ENCODE assay signal across 31 cellular contexts in genomic region chr10:88262591-88263234, GRCh38.
"Had no signal": no experiment of that assay in that cellular context is flagged by ENCODE, and none has a peak within 500 bp of the region (broad histone marks: within the 10 kb centered on the region; RNA-seq: fewer than 3 reads in every experiment).

No MANE protein-coding gene starts in this region.

- H3K36me3 Mint-ChIP-seq: brain had no signal

- DNase-seq: activated CD4-positive, alpha-beta T cell treated with anti-CD3 and anti-CD28 coated beads for 36 hours; activated CD4-positive, CD25-positive, alpha-beta regulatory T cell; activated CD8-positive, alpha-beta memory T cell treated with anti-CD3 and anti-CD28 coated beads, Interleukin-2, amount 10 ng/mL, durations not matched to agents 7 days and 5 days; activated CD8-positive, alpha-beta T cell treated with anti-CD3 and anti-CD28 coated beads, Interleukin-2, amount 10 ng/mL, durations not matched to agents 7 days and 5 days; activated naive CD4-positive, alpha-beta T cell treated with Interleukin-2 at 50 U/mL for 16 hours; activated naive CD8-positive, alpha-beta T cell treated with anti-CD3 and anti-CD28 coated beads, Interleukin-2, amount 10 ng/mL, durations not matched to agents 7 days and 5 days; activated T-cell treated with anti-CD3 and anti-CD28 coated beads, Interleukin-2, amount 50 U/mL, for 48 hours; cerebellar nuclear complex; colonic mucosa; effector CD8-positive, alpha-beta T cell; esophagus squamous epithelium; foreskin melanocyte; heart right ventricle; naive thymus-derived CD8-positive, alpha-beta T cell; occipital lobe; psoas muscle; stimulated activated CD4-positive, alpha-beta T cell treated with anti-CD3 and anti-CD28 coated beads, Interleukin-15, amount 100 ng/mL, for 24 hours; stimulated activated CD4-positive, alpha-beta T cell treated with anti-CD3 and anti-CD28 coated beads, Interleukin-2, amount 100 ng/mL, for 24 hours; stimulated activated naive B cell treated with anti-CD40 and anti-IgM and Interleukin-4, amounts not matched to agents 10 μg/mL and 1 μg/mL and 100 μg/mL, for 72 hours; stomach; tibial artery; upper lobe of right lung had no signal

- H3K27ac ChIP-seq: ascending aorta, cardiac muscle cell, colonic mucosa, epithelial cell of prostate, esophagus squamous epithelium, heart right ventricle, parathyroid adenoma, psoas muscle, stomach, suprapubic skin, tibial artery, upper lobe of right lung had no signal

- H3K9me3 ChIP-seq: ascending aorta, colonic mucosa, esophagus squamous epithelium, psoas muscle, stomach, suprapubic skin, tibial artery, upper lobe of right lung had no signal

- H3K4me3 Mint-ChIP-seq: activated CD4-positive, alpha-beta T cell treated with anti-CD3 and anti-CD28 coated beads for 36 hours; activated CD8-positive, alpha-beta memory T cell treated with anti-CD3 and anti-CD28 coated beads, Interleukin-2, amount 10 ng/mL, durations not matched to agents 7 days and 5 days; activated CD8-positive, alpha-beta T cell treated with anti-CD3 and anti-CD28 coated beads, Interleukin-2, amount 10 ng/mL, durations not matched to agents 7 days and 5 days; activated naive CD8-positive, alpha-beta T cell treated with anti-CD3 and anti-CD28 coated beads, Interleukin-2, amount 10 ng/mL, durations not matched to agents 7 days and 5 days; brain; naive thymus-derived CD8-positive, alpha-beta T cell; neural crest cell; stimulated activated naive B cell treated with anti-CD40 and anti-IgM and Interleukin-4, amounts not matched to agents 10 μg/mL and 1 μg/mL and 100 μg/mL, for 72 hours had no signal

- H3K4me1 ChIP-seq: colonic mucosa, parathyroid adenoma, psoas muscle, stomach, suprapubic skin, upper lobe of right lung had no signal

- H3K36me3 ChIP-seq: ascending aorta, cardiac muscle cell, colonic mucosa, esophagus squamous epithelium, heart right ventricle, stomach, suprapubic skin, tibial artery, upper lobe of right lung had no signal

- H3K9ac ChIP-seq: parathyroid adenoma had no signal

- H3K27me3 ChIP-seq: ascending aorta, cardiac muscle cell, colonic mucosa, esophagus squamous epithelium, heart right ventricle, stomach, suprapubic skin, tibial artery, upper lobe of right lung had no signal

- H3K79me2 ChIP-seq: parathyroid adenoma had no signal

- H2AFZ ChIP-seq: parathyroid adenoma had no signal

- FAIRE-seq: endometrium had no signal

- H3K4me3 ChIP-seq: ascending aorta, cardiac muscle cell, colonic mucosa, esophagus squamous epithelium, heart right ventricle, psoas muscle, stomach, suprapubic skin, tibial artery, upper lobe of right lung had no signal

- H3K27ac Mint-ChIP-seq: activated CD4-positive, alpha-beta T cell treated with anti-CD3 and anti-CD28 coated beads for 36 hours; activated CD8-positive, alpha-beta memory T cell treated with anti-CD3 and anti-CD28 coated beads, Interleukin-2, amount 10 ng/mL, durations not matched to agents 7 days and 5 days; activated CD8-positive, alpha-beta T cell treated with anti-CD3 and anti-CD28 coated beads, Interleukin-2, amount 10 ng/mL, durations not matched to agents 7 days and 5 days; activated naive CD8-positive, alpha-beta T cell treated with anti-CD3 and anti-CD28 coated beads, Interleukin-2, amount 10 ng/mL, durations not matched to agents 7 days and 5 days; activated T-helper 2 cell treated with anti-CD3 and anti-CD28 coated beads, Interferon-gamma antibody, Interleukin-2, Interleukin-4, amounts not matched to agents 10 μg/mL and 5 μg/mL and 100 μg/mL, durations not matched to agents 14 hours and 24 hours and 36 hours; brain; naive thymus-derived CD8-positive, alpha-beta T cell; stimulated activated naive B cell treated with anti-CD40 and anti-IgM and Interleukin-4, amounts not matched to agents 10 μg/mL and 1 μg/mL and 100 μg/mL, for 72 hours had no signal

- ATAC-seq: activated CD4-positive, alpha-beta T cell treated with anti-CD3 and anti-CD28 coated beads for 36 hours; activated CD8-positive, alpha-beta memory T cell treated with anti-CD3 and anti-CD28 coated beads, Interleukin-2, amount 10 ng/mL, durations not matched to agents 7 days and 5 days; activated CD8-positive, alpha-beta T cell treated with anti-CD3 and anti-CD28 coated beads, Interleukin-2, amount 10 ng/mL, durations not matched to agents 7 days and 5 days; heart right ventricle; naive thymus-derived CD8-positive, alpha-beta T cell; psoas muscle; stimulated activated naive B cell treated with anti-CD40 and anti-IgM and Interleukin-4, amounts not matched to agents 10 μg/mL and 1 μg/mL and 100 μg/mL, for 72 hours; upper lobe of right lung had no signal

- H3K27me3 Mint-ChIP-seq: activated CD4-positive, alpha-beta T cell treated with anti-CD3 and anti-CD28 coated beads for 36 hours; brain; naive thymus-derived CD8-positive, alpha-beta T cell; stimulated activated naive B cell treated with anti-CD40 and anti-IgM and Interleukin-4, amounts not matched to agents 10 μg/mL and 1 μg/mL and 100 μg/mL, for 72 hours had no signal
